Comparison of ENCODE assay signal across 18 cellular contexts in genomic region chr19:48968813-48969218, GRCh38. TPM values are rescaled to one million over a fixed set of nuclear protein-coding genes. Genes with fewer than 3 reads are reported as not detected.
A peak's percentile ranks its signal among the peaks of the same experiment; 100 is the strongest.
DNase-seq lines count a peak whose midpoint lies in the region; ATAC-seq and TF ChIP-seq lines count a peak whose summit lies in the region.
"Had no signal": no experiment of that assay in that cellular context is flagged by ENCODE, and none has a peak within 500 bp of the region (broad histone marks: within the 10 kb centered on the region; RNA-seq: fewer than 3 reads in every experiment).

No MANE protein-coding gene starts in this region.

- CTCF ChIA-PET in HCT116 (lab: Charles Lee) = no interaction called here

- ATAC-seq in HCT116 (no peak), right lobe of liver (no peak), HG03457 (IDR thresholded peaks at IDR 0.05; ENCODE audit: unreplicated experiment) (no peak), GM19467 (IDR thresholded peaks at IDR 0.05; ENCODE audit: unreplicated experiment) (no peak), HG03025 (IDR thresholded peaks at IDR 0.05; ENCODE audit: low FRiP score, unreplicated experiment) (no peak)
- ATAC-seq: esophagus mucosa, mucosa of descending colon, PC-3, right cardiac atrium had no signal

- no TSS peak for BruUV-seq in HCT116 (replicated peaks; lab: Mats Ljungman, UMichigan)

- RAD21 ChIA-PET in HCT116 (lab: Charles Lee; ENCODE audit: low non-redundant PET in 1 of 2, low total read pairs in 2 of 2, uncharacterized antibody in 2 of 2, unreplicated experiment in 2 of 2) = no interaction called here

- peaks cover 16% of the 10 kb centered on the region for H3K79me2 ChIP-seq in HCT116 (ENCODE audit: insufficient read depth, low read length)

- intact Hi-C loops in HCT116 (cut with micrococcal nuclease) = loop anchor here (5.0 kb wide), 1 partner anchor 97 kb away; the partner anchor contains the start of gene PPP1R15A
- intact Hi-C loops in right lobe of liver (cut with DNase I) = loop anchor here in 1 of 2 donors (10.0 kb wide), 1 partner anchor 64 kb away; the partner anchor contains the start of gene NUCB1

- H3K4me3 Mint-ChIP-seq in brain = peak overlapping the region in 1 of 5 experiments; percentile 33

- H4K20me1 ChIP-seq in HCT116 (ENCODE audit: insufficient read depth) = peaks cover 9% of the 10 kb centered on the region; the same call in 1 of the 2 replicates

- no peak overlapping the region for H3K4me2 ChIP-seq in HCT116 (ENCODE audit: low read length)

- H3K27ac Mint-ChIP-seq in brain = peak overlapping the region in 3 of 5 experiments; percentile 57 to 70 (median 60)

- no peak for TF ChIP-seq RAD21 in HCT116 (IDR thresholded peaks at IDR 0.05; ENCODE audit: low read depth)

- H3K4me1 ChIP-seq in HCT116 (ENCODE audit: control insufficient read depth in 1 of 2, insufficient read depth in 2 of 2, low read length in 2 of 2) (peaks cover 10 to 34% of the 10 kb centered on the region in 2 experiments), right lobe of liver (peaks cover 0 to 11% (median 0%) of the 10 kb centered on the region in 4 donors), suprapubic skin (peaks cover 42% of the 10 kb centered on the region)

- DNase-seq in HCT116 (ENCODE audit: low read depth, low spot score) (no peak), right lobe of liver (peak; percentile 42 to 78 (median 74)), suprapubic skin (ENCODE audit: low spot score in 2 of 2) (no peak)
- DNase-seq: activated CD4-positive, alpha-beta T cell treated with anti-CD3 and anti-CD28 coated beads, Interleukin-2, amount 50 U/mL, for 1 hour; activated naive CD4-positive, alpha-beta T cell treated with anti-CD3 and anti-CD28 coated beads, Interleukin-2, amount 50 U/mL, for 16 hours; dermis blood vessel endothelial cell; KBM-7; mucosa of descending colon; NCI-H1048; NCI-H2107; NCI-H526 treated with DMSO at 0.1 percent for 48 hours; PC-3 had no signal

- peaks cover 0 to 7% (median 0%) of the 10 kb centered on the region in 5 experiments for H3K9me3 Mint-ChIP-seq in brain

- H3K27ac ChIP-seq in HCT116 (ENCODE audit: low read depth, low read length) = peak overlapping the region; percentile 18; the same call in 1 of the 2 replicates
- peak overlapping the region; percentile 2 to 99 (median 97) for H3K27ac ChIP-seq in right lobe of liver
- peak overlapping the region; percentile 33 for H3K27ac ChIP-seq in suprapubic skin

- H3K36me3 ChIP-seq in HCT116 (ENCODE audit: control insufficient read depth in 1 of 2, insufficient read depth in 2 of 2, low read length in 2 of 2) = peaks cover 10 to 29% of the 10 kb centered on the region in 2 experiments; a peak in 3 of 4 replicates
- peaks cover 0 to 41% (median 2%) of the 10 kb centered on the region in 4 donors for H3K36me3 ChIP-seq in right lobe of liver
- peaks cover 56% of the 10 kb centered on the region for H3K36me3 ChIP-seq in suprapubic skin

- POLR2A ChIA-PET in HCT116 (lab: Charles Lee) = interaction anchor here (0.6 kb wide), 1 partner anchor 350 kb away, joined by 3 read pairs; the partner anchor contains the start of gene RPL18

- H3K9me2 ChIP-seq in HCT116 (ENCODE audit: insufficient read depth) = no peaks in the 10 kb centered on the region

- no peak overlapping the region for H2AFZ ChIP-seq in HCT116 (ENCODE audit: low read depth, low read length, poor library complexity, severe bottlenecking)

- H3K4me3 ChIP-seq in HCT116 (replicated peaks in 1 of 2; ENCODE audit: low read depth in 1 of 2, low read length in 2 of 2) (no peak overlapping the region), right lobe of liver (no peak overlapping the region), suprapubic skin (no peak overlapping the region)
- H3K4me3 ChIP-seq: mucosa of descending colon had no signal

- H3K9ac ChIP-seq in HCT116 (ENCODE audit: low read length) = no peak overlapping the region

- H3K9me3 ChIP-seq in HCT116 (ENCODE audit: control insufficient read depth in 1 of 2, insufficient read depth in 1 of 2, low read depth in 1 of 2, low read length in 2 of 2) (no peaks in the 10 kb centered on the region), right lobe of liver (no peaks in the 10 kb centered on the region), suprapubic skin (no peaks in the 10 kb centered on the region)
- H3K9me3 ChIP-seq: mucosa of descending colon had no signal

- TF ChIP-seq EP300 in suprapubic skin (IDR thresholded peaks at IDR 0.05) = no peak

- TF ChIP-seq CTCF in HCT116 (IDR thresholded peaks at IDR 0.05 in 2 of 3, conservative IDR thresholded peaks at IDR 0.05 in 1 of 3; ENCODE audit: borderline replicate concordance in 1 of 3, insufficient read depth in 1 of 3, low read depth in 2 of 3, low read length in 2 of 3) (no peak), brain (conservative IDR thresholded peaks at IDR 0.05) (no peak), right lobe of liver (IDR thresholded peaks at IDR 0.05) (no peak), suprapubic skin (IDR thresholded peaks at IDR 0.05) (no peak)

- H3K36me3 Mint-ChIP-seq in brain = peaks cover 65% of the 10 kb centered on the region

- H3K27me3 Mint-ChIP-seq in brain = peaks cover 17% of the 10 kb centered on the region

- TF ChIP-seq POLR2A in HCT116 (IDR thresholded peaks at IDR 0.05; ENCODE audit: borderline replicate concordance, extremely low read depth, insufficient read depth, insufficient read length) (no peak), right lobe of liver (IDR thresholded peaks at IDR 0.05) (no peak), suprapubic skin (IDR thresholded peaks at IDR 0.05) (no peak)

- no peaks in the 10 kb centered on the region for H3K27me3 ChIP-seq in HCT116 (ENCODE audit: insufficient read depth, low read length)
- H3K27me3 ChIP-seq in right lobe of liver = no peaks in the 10 kb centered on the region
- no peaks in the 10 kb centered on the region for H3K27me3 ChIP-seq in suprapubic skin

- peaks cover 41% of the 10 kb centered on the region for H3K4me1 Mint-ChIP-seq in brain

- WGBS in right lobe of liver (ENCODE audit: insufficient coverage, low coverage, low lambda C conversion rate, missing lambda C conversion rate) = 60% methylated on average over 1 of the region's 15 CpGs
- 54% methylated on average over 10 of the region's 15 CpGs for WGBS in suprapubic skin

TF ChIP-seq in HCT116, 20 proteins besides CTCF, POLR2A, EP300 and RAD21 (continues in another document):
- TF ChIP-seq ELF1 (IDR thresholded peaks at IDR 0.05; ENCODE audit: borderline replicate concordance, low read depth) (no peak), EZH2phosphoT487 (IDR thresholded peaks at IDR 0.05; ENCODE audit: borderline replicate concordance) (no peak), ATF3 (IDR thresholded peaks at IDR 0.05) (no peak), CBX3 (IDR thresholded peaks at IDR 0.05; ENCODE audit: low read depth) (no peak), REST (IDR thresholded peaks at IDR 0.05; ENCODE audit: low read depth) (no peak)

RNA-seq across cellular contexts. Expression of gene FTL, which starts 3.7 kb away (rescaled TPM):
- total RNA-seq in HCT116 (2021; ENCODE audit: unreplicated experiment) (1,885 TPM), right lobe of liver (over 10,000 TPM in 3 of 6 experiments, 1,000 to 10,000 TPM in 3; 5,005 to 19,229 (median 10,447) TPM), suprapubic skin (1,000 to 10,000 TPM in 3 of 4 donors, 100 to 1,000 TPM in 1; 883 to 1,582 (median 1,278) TPM)
- polyA plus RNA-seq in HCT116 (2012) = 2,308 and 2,337 TPM in 2 replicates
- 3,022 TPM for polyA plus RNA-seq in brain (ENCODE audit: insufficient read depth, low read depth, low replicate concordance)

RNA-seq across cellular contexts. Expression of gene BAX, which starts 14.1 kb away (rescaled TPM):
- total RNA-seq in HCT116 (2021; ENCODE audit: unreplicated experiment) = 96.4 TPM
- 65.4 and 68.6 TPM in 2 replicates for polyA plus RNA-seq in HCT116 (2012)
- polyA plus RNA-seq in brain (ENCODE audit: insufficient read depth, low read depth, low replicate concordance) = 141 TPM
- 10 to 100 TPM; 15.9 to 54.1 (median 30.8) TPM for total RNA-seq in right lobe of liver
- total RNA-seq in suprapubic skin = 10 to 100 TPM; 25.1 to 29.6 (median 27.5) TPM

RNA-seq across cellular contexts. Expression of gene GYS1, which starts 24.3 kb away (rescaled TPM):
- total RNA-seq in HCT116 (2021; ENCODE audit: unreplicated experiment) = 50.7 TPM
- 43.9 and 57.3 TPM in 2 replicates for polyA plus RNA-seq in HCT116 (2012)
- polyA plus RNA-seq in brain (ENCODE audit: insufficient read depth, low read depth, low replicate concordance) = 21.8 TPM
- total RNA-seq in right lobe of liver = 10 to 100 TPM in 2 of 6 experiments, 1 to 10 TPM in 4; 4.7 to 12.5 (median 8.9) TPM
- total RNA-seq in suprapubic skin = 10 to 100 TPM; 26.4 to 42.0 (median 31.6) TPM

RNA-seq across cellular contexts. Expression of gene RUVBL2, which starts 24.9 kb away (rescaled TPM):
- total RNA-seq in HCT116 (2021; ENCODE audit: unreplicated experiment) = 270 TPM
- 410 and 435 TPM in 2 replicates for polyA plus RNA-seq in HCT116 (2012)
- polyA plus RNA-seq in brain (ENCODE audit: insufficient read depth, low read depth, low replicate concordance) = 166 TPM
- 10 to 100 TPM; 22.8 to 66.7 (median 32.3) TPM for total RNA-seq in right lobe of liver
- 10 to 100 TPM; 37.3 to 70.3 (median 68.8) TPM for total RNA-seq in suprapubic skin

RNA-seq across cellular contexts. Expression of gene DHDH, which starts 35.3 kb away (rescaled TPM):
- total RNA-seq in HCT116 (2021; ENCODE audit: unreplicated experiment) (8.6 TPM), right lobe of liver (under 1 TPM in 1 of 6 experiments, not detected in 5; 0.29 TPM), suprapubic skin (under 1 TPM in 1 of 4 donors, not detected in 3; 0.59 TPM)
- polyA plus RNA-seq in HCT116 (2012) = 20.0 and 20.6 TPM in 2 replicates
- polyA plus RNA-seq in brain (ENCODE audit: insufficient read depth, low read depth, low replicate concordance) = 1.4 TPM
- total RNA-seq: dermis blood vessel endothelial cell had no signal
- polyA plus RNA-seq: right cardiac atrium had no signal

Comparison
In these comparisons a context has a peak if more than half of its experiments do, and no peak if none do; other contexts are left out.
1. DNase-seq: peak in right lobe of liver (3 of 3); none in HCT116 (single experiment) and suprapubic skin (0 of 2).
2. H3K27ac ChIP-seq: peak in every context shown above with its lines; median percentile 97 in right lobe of liver; 33 in suprapubic skin; 18 in HCT116.